ENCODE assay signal across 22 cellular contexts in the genomic region with DNA sequence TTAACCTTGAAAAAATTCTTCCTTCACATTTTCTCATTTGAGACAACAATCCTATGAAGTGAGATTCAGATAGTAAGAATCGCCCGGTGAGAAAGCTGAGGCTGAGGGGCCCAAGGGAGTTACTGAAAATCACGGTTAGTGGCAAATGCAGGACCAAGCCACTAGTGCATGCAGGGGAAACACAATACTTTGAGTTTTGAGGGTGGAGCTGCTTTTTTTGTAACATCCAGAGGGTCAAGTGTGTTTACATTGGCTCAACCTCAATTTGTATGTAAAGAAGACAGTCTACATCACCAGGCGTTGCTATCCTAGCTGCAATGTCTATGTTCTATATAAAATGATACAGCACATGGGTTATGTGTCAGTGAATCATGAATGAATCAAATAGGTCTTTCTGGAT. TPM values are rescaled to one million over a fixed set of nuclear protein-coding genes. Genes with fewer than 3 reads are reported as not detected.
DNase-seq lines count a peak whose midpoint lies in the region; ATAC-seq and TF ChIP-seq lines count a peak whose summit lies in the region.
"Had no signal": no experiment of that assay in that cellular context is flagged by ENCODE, and none has a peak within 500 bp of the region (broad histone marks: within the 10 kb centered on the region; RNA-seq: fewer than 3 reads in every experiment).

No MANE protein-coding gene starts in this region.

- no peaks in the 10 kb centered on the region for H3K9me3 ChIP-seq in mesenchymal stem cell (ENCODE audit: control insufficient read depth, low read length)
- H3K9me3 ChIP-seq in CD4-positive, alpha-beta T cell (ENCODE audit: control insufficient read depth, low read length) = no peaks in the 10 kb centered on the region
- H3K9me3 ChIP-seq: A549, BE2C, heart left ventricle, left ventricle myocardium inferior, upper lobe of left lung had no signal

- no peak overlapping the region for H4K8ac ChIP-seq in mesenchymal stem cell (ENCODE audit: low read length)

- no peak overlapping the region for H2BK120ac ChIP-seq in mesenchymal stem cell (ENCODE audit: low read depth, low read length)

- no peak overlapping the region for H3K4me2 ChIP-seq in mesenchymal stem cell (ENCODE audit: low read length, poor library complexity, severe bottlenecking)
- H3K4me2 ChIP-seq: A549 had no signal

- H2BK5ac ChIP-seq in mesenchymal stem cell (ENCODE audit: low read depth, low read length, poor library complexity, severe bottlenecking) = no peak overlapping the region

- intact Hi-C loops in CD4-positive, alpha-beta T cell (cut with DNase I, micrococcal nuclease) = no loop called here

- no peaks in the 10 kb centered on the region for H3K4me1 ChIP-seq in mesenchymal stem cell (ENCODE audit: control insufficient read depth, insufficient read depth, low read depth, low read length)
- H3K4me1 ChIP-seq: A549, BE2C, heart left ventricle, upper lobe of left lung had no signal

- H2BK15ac ChIP-seq in mesenchymal stem cell (ENCODE audit: low read depth, poor library complexity, severe bottlenecking) = no peak overlapping the region

- no peak overlapping the region for H3K18ac ChIP-seq in mesenchymal stem cell (ENCODE audit: low read depth in 1 of 2, low read length in 2 of 2)

- ATAC-seq in CD4-positive, alpha-beta T cell (ENCODE audit: poor library complexity) = no peak
- no peak for ATAC-seq in GM18873 (IDR thresholded peaks at IDR 0.05; ENCODE audit: low FRiP score, unreplicated experiment)
- ATAC-seq: A549, heart left ventricle, Right ventricle myocardium inferior had no signal

- no peak overlapping the region for H2BK12ac ChIP-seq in mesenchymal stem cell (ENCODE audit: low read length in 2 of 2)

- H3K27ac ChIP-seq in mesenchymal stem cell (ENCODE audit: low read length, poor library complexity, severe bottlenecking) = no peak overlapping the region
- H3K27ac ChIP-seq in CD4-positive, alpha-beta T cell (ENCODE audit: low read depth, low read length) = no peak overlapping the region
- H3K27ac ChIP-seq: A549, heart left ventricle, left ventricle myocardium inferior, upper lobe of left lung had no signal

- no peak overlapping the region for H2AK5ac ChIP-seq in mesenchymal stem cell (ENCODE audit: low read length, severe bottlenecking)

- peak; percentile 80 for DNase-seq in DMS153 (lab: John Stamatoyannopoulos, UW)
- peak; percentile 44 to 52 for DNase-seq in NCI-H187 (lab: John Stamatoyannopoulos, UW)
- peak; percentile 89 for DNase-seq in NCI-H510A treated with DMSO at 0.1 percent for 48 hours (lab: John Stamatoyannopoulos, UW)
- peak; percentile 8 for DNase-seq in mesenchymal stem cell
- DNase-seq in kidney glomerular epithelial cell (lab: John Stamatoyannopoulos, UW) = no peak
- no peak for DNase-seq in CD4-positive, alpha-beta T cell
- no peak for DNase-seq in ecto neural progenitor cell (ENCODE audit: low spot score)
- DNase-seq: activated CD4-positive, alpha-beta T cell treated with anti-CD3 and anti-CD28 coated beads for 1 hour; activated naive CD4-positive, alpha-beta T cell; activated T-cell treated with anti-CD3 and anti-CD28 coated beads, Interleukin-2, amount 50 U/mL, for 24 hours; amniotic stem cell; BE2C; heart left ventricle; IMR-90; left ventricle myocardium inferior; NCI-H1694; NCI-H526 treated with DMSO at 0.1 percent for 48 hours had no signal

- POLR2A ChIA-PET in CD4-positive, alpha-beta T cell (lab: Charles Lee) = no interaction called here

- H2AFZ ChIP-seq in mesenchymal stem cell (ENCODE audit: low read depth, low read length) = no peak overlapping the region

- H3K27me3 Mint-ChIP-seq in CD4-positive, alpha-beta T cell = peaks cover 14% of the 10 kb centered on the region

- no peaks in the 10 kb centered on the region for H3K36me3 ChIP-seq in mesenchymal stem cell (ENCODE audit: control insufficient read depth in 1 of 2, insufficient read depth in 2 of 2, low read depth in 1 of 2, low read length in 2 of 2)
- H3K36me3 ChIP-seq: BE2C, heart left ventricle, left ventricle myocardium inferior, upper lobe of left lung had no signal

- peaks cover 0 to 6% of the 10 kb centered on the region in 2 experiments for H3K27me3 ChIP-seq in mesenchymal stem cell (ENCODE audit: control insufficient read depth in 1 of 2, insufficient read depth in 1 of 2, low read length in 2 of 2)
- H3K27me3 ChIP-seq in CD4-positive, alpha-beta T cell (ENCODE audit: control insufficient read depth, insufficient read depth, low read length) = no peaks in the 10 kb centered on the region
- H3K27me3 ChIP-seq: BE2C, upper lobe of left lung had no signal

- H3K9ac ChIP-seq in mesenchymal stem cell (ENCODE audit: low read length) = no peak overlapping the region

- no peaks in the 10 kb centered on the region for H3K36me3 Mint-ChIP-seq in CD4-positive, alpha-beta T cell (ENCODE audit: low read depth)

- no peak for TF ChIP-seq CTCF in CD4-positive, alpha-beta T cell (IDR thresholded peaks at IDR 0.05)

- no peaks in the 10 kb centered on the region for H3K4me1 Mint-ChIP-seq in CD4-positive, alpha-beta T cell (ENCODE audit: low read depth)

- WGBS in mesenchymal stem cell = 65% methylated on average over 4 of the region's 4 CpGs

- no peak overlapping the region for H3K4me3 ChIP-seq in mesenchymal stem cell (ENCODE audit: insufficient read depth in 1 of 2, low read depth in 1 of 2, low read length in 2 of 2)
- H3K4me3 ChIP-seq: A549, heart left ventricle, left ventricle myocardium inferior, upper lobe of left lung had no signal

- CTCF ChIA-PET in CD4-positive, alpha-beta T cell (lab: Charles Lee) = interaction anchor here (0.9 kb wide), 1 partner anchor 14 kb away, joined by 3 read pairs; no protein-coding TSS in a partner anchor

- H3K27ac Mint-ChIP-seq in CD4-positive, alpha-beta T cell = no peak overlapping the region
- H3K27ac Mint-ChIP-seq: activated T-cell treated with anti-CD3 and anti-CD28 coated beads, Interleukin-2, amount 50 U/mL, for 24 hours; dendritic cell treated with granulocyte-macrophage colony-stimulating factor and Interleukin-4, amounts not matched to agents 40 ng/mL and 50 ng/mL, for 4 days had no signal

- no peak overlapping the region for H3K4ac ChIP-seq in mesenchymal stem cell (ENCODE audit: low read depth in 1 of 2, low read length in 2 of 2)

- H3K4me3 Mint-ChIP-seq in CD4-positive, alpha-beta T cell = no peak overlapping the region
- H3K4me3 Mint-ChIP-seq: activated T-cell treated with anti-CD3 and anti-CD28 coated beads, Interleukin-2, amount 50 U/mL, for 24 hours; dendritic cell treated with granulocyte-macrophage colony-stimulating factor and Interleukin-4, amounts not matched to agents 40 ng/mL and 50 ng/mL, for 4 days had no signal

- H3K79me1 ChIP-seq in mesenchymal stem cell (replicated peaks; ENCODE audit: low read length, poor library complexity, severe bottlenecking) = no peaks in the 10 kb centered on the region

- no peak overlapping the region for H4K91ac ChIP-seq in mesenchymal stem cell (ENCODE audit: low read length)

- no peaks in the 10 kb centered on the region for H3K9me3 Mint-ChIP-seq in CD4-positive, alpha-beta T cell
- H3K9me3 Mint-ChIP-seq: activated T-cell treated with anti-CD3 and anti-CD28 coated beads, Interleukin-2, amount 50 U/mL, for 24 hours; dendritic cell treated with granulocyte-macrophage colony-stimulating factor and Interleukin-4, amounts not matched to agents 40 ng/mL and 50 ng/mL, for 4 days had no signal

- H3K14ac ChIP-seq in mesenchymal stem cell (ENCODE audit: low read length in 2 of 2) = no peak overlapping the region

- no peak overlapping the region for H3K23ac ChIP-seq in mesenchymal stem cell (ENCODE audit: low read length in 2 of 2)

RNA-seq across cellular contexts. Expression of a gene that starts 29.1 kb away (rescaled TPM):
- polyA plus RNA-seq in mesenchymal stem cell (2013, experiment 1 of 2) = 134 TPM
- polyA plus RNA-seq in mesenchymal stem cell (2013, experiment 2 of 2) = 138 TPM
- 10 to 100 TPM; 23.9 to 26.1 TPM for total RNA-seq in CD4-positive, alpha-beta T cell

Comparison
In these comparisons a context has a peak if more than half of its experiments do, and no peak if none do; other contexts are left out.
1. DNase-seq: peak in DMS153 (single experiment), NCI-H187 (2 of 2), NCI-H510A treated with DMSO at 0.1 percent for 48 hours (single experiment) and mesenchymal stem cell (single experiment); none in kidney glomerular epithelial cell (single experiment), CD4-positive, alpha-beta T cell (0 of 10) and ecto neural progenitor cell (single experiment).